19 cellular contexts compared by ENCODE assay signal in genomic region chr12:81206425-81206824, GRCh38.
A peak's percentile ranks its signal among the peaks of the same experiment; 100 is the strongest.
DNase-seq lines count a peak whose midpoint lies in the region; TF ChIP-seq lines count a peak whose summit lies in the region.
"Had no signal": no experiment of that assay in that cellular context is flagged by ENCODE, and none has a peak within 500 bp of the region (broad histone marks: within the 10 kb centered on the region; RNA-seq: fewer than 3 reads in every experiment).

No MANE protein-coding gene starts in this region.

- no peaks in the 10 kb centered on the region for H3K9me3 ChIP-seq in thyroid gland
- H3K9me3 ChIP-seq: testis had no signal

- no peak for TF ChIP-seq POLR2A in thyroid gland (IDR thresholded peaks at IDR 0.05)

- H3K4me3 ChIP-seq in thyroid gland (replicated peaks in 1 of 3) = no peak overlapping the region
- H3K4me3 ChIP-seq: testis had no signal

- no peaks in the 10 kb centered on the region for H3K36me3 Mint-ChIP-seq in glutamatergic neuron (ENCODE audit: unreplicated experiment)
- H3K36me3 Mint-ChIP-seq: activated CD8-positive, alpha-beta memory T cell treated with anti-CD3 and anti-CD28 coated beads, Interleukin-2, amount 10 ng/mL, durations not matched to agents 7 days and 5 days; IgD-negative memory B cell; natural killer cell had no signal

- no peak for TF ChIP-seq CTCF in glutamatergic neuron (IDR thresholded peaks at IDR 0.05; ENCODE audit: partially characterized antibody, unreplicated experiment)
- no peak for TF ChIP-seq CTCF in thyroid gland (IDR thresholded peaks at IDR 0.05)

- WGBS in thyroid gland, 2 donors = 87 to 93% methylated on average over 2 of the region's 2 CpGs

- no peaks in the 10 kb centered on the region for H3K27me3 Mint-ChIP-seq in glutamatergic neuron (ENCODE audit: unreplicated experiment)
- H3K27me3 Mint-ChIP-seq: activated CD8-positive, alpha-beta memory T cell treated with anti-CD3 and anti-CD28 coated beads, Interleukin-2, amount 10 ng/mL, durations not matched to agents 7 days and 5 days; CD4-positive, alpha-beta T cell; IgD-negative memory B cell had no signal

- H3K27ac ChIP-seq in thyroid gland = no peak overlapping the region
- H3K27ac ChIP-seq: testis had no signal

- peak; percentile 40 for DNase-seq in COLO668 (lab: John Stamatoyannopoulos, UW; ENCODE audit: unreplicated experiment)
- DNase-seq in NCI-H1092 (lab: John Stamatoyannopoulos, UW) = peak; percentile 33
- DNase-seq in NCI-H2171 (lab: John Stamatoyannopoulos, UW) = peak; percentile 80
- no peak for DNase-seq in glutamatergic neuron
- DNase-seq in thyroid gland = no peak
- DNase-seq in NK-92 treated with Interleukin-12 subunit alpha and Interleukin-12 subunit beta, amount 100 ng/mL, for 24 hours (lab: John Stamatoyannopoulos, UW) = no peak
- DNase-seq in stimulated activated CD4-positive, alpha-beta T cell treated with anti-CD3 and anti-CD28 coated beads, Interleukin-2, amount 100 ng/mL, for 24 hours = no peak
- no peak for DNase-seq in HCEC 1CT
- DNase-seq: activated CD4-positive, alpha-beta T cell treated with anti-CD3 and anti-CD28 coated beads for 1 hour; activated CD8-positive, alpha-beta memory T cell treated with anti-CD3 and anti-CD28 coated beads, Interleukin-2, amount 10 ng/mL, durations not matched to agents 7 days and 5 days; CD4-positive, alpha-beta T cell; EL; foreskin fibroblast; kidney glomerular epithelial cell; MM.1S; natural killer cell; NCI-H526 treated with DMSO at 0.1 percent for 48 hours; testis had no signal

- H3K4me3 Mint-ChIP-seq in glutamatergic neuron (ENCODE audit: unreplicated experiment) = peak overlapping the region; percentile 16
- H3K4me3 Mint-ChIP-seq: activated CD8-positive, alpha-beta memory T cell treated with anti-CD3 and anti-CD28 coated beads, Interleukin-2, amount 10 ng/mL, durations not matched to agents 7 days and 5 days; CD4-positive, alpha-beta T cell; IgD-negative memory B cell; natural killer cell had no signal

- H3K4me1 ChIP-seq in thyroid gland = peaks cover 11 to 12% of the 10 kb centered on the region in 2 donors

- H3K27ac Mint-ChIP-seq in glutamatergic neuron (ENCODE audit: unreplicated experiment) = peak overlapping the region; percentile 92
- H3K27ac Mint-ChIP-seq: activated CD8-positive, alpha-beta memory T cell treated with anti-CD3 and anti-CD28 coated beads, Interleukin-2, amount 10 ng/mL, durations not matched to agents 7 days and 5 days; CD4-positive, alpha-beta T cell; IgD-negative memory B cell; natural killer cell had no signal

- intact Hi-C loops in thyroid gland (cut with DNase I) = no loop called here

- peaks cover 34% of the 10 kb centered on the region for H3K4me1 Mint-ChIP-seq in glutamatergic neuron (ENCODE audit: low read depth, unreplicated experiment)
- H3K4me1 Mint-ChIP-seq: activated CD8-positive, alpha-beta memory T cell treated with anti-CD3 and anti-CD28 coated beads, Interleukin-2, amount 10 ng/mL, durations not matched to agents 7 days and 5 days; IgD-negative memory B cell; natural killer cell had no signal

- H3K36me3 ChIP-seq in thyroid gland = no peaks in the 10 kb centered on the region

- H3K9me3 Mint-ChIP-seq in glutamatergic neuron (ENCODE audit: unreplicated experiment) = no peaks in the 10 kb centered on the region

- H3K27me3 ChIP-seq in thyroid gland = no peaks in the 10 kb centered on the region
- H3K27me3 ChIP-seq: testis had no signal

Comparison
In these comparisons a context has a peak if more than half of its experiments do, and no peak if none do; other contexts are left out.
1. DNase-seq: peak in COLO668 (single experiment), NCI-H1092 (single experiment) and NCI-H2171 (single experiment); none in glutamatergic neuron (single experiment), thyroid gland (0 of 2), NK-92 treated with Interleukin-12 subunit alpha and Interleukin-12 subunit beta, amount 100 ng/mL, for 24 hours (single experiment), stimulated activated CD4-positive, alpha-beta T cell treated with anti-CD3 and anti-CD28 coated beads, Interleukin-2, amount 100 ng/mL, for 24 hours (0 of 2) and HCEC 1CT (single experiment).